9 cellular contexts compared by ENCODE assay signal in the genomic region with DNA sequence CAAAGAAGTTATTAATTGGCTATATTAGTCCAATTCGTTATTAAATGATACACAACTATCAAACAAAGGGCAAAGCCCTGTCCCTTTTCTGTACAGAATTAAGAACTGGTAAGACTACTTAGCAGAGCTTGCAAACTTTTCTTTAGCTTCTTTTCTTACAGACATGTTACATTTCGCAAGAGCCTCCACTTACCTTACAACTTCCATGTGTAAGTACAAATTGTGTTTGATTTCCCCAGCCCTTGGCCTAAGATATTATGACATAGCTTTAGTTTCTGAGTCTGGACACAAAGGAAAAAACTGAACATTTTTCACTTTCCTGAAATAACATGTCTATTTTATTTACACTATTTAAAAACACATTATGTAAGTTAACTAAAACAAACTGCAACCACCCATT. TPM values are rescaled to one million over a fixed set of nuclear protein-coding genes. Genes with fewer than 3 reads are reported as not detected.
A peak's percentile ranks its signal among the peaks of the same experiment; 100 is the strongest.
DNase-seq lines count a peak whose midpoint lies in the region; ATAC-seq and TF ChIP-seq lines count a peak whose summit lies in the region.
"Had no signal": no experiment of that assay in that cellular context is flagged by ENCODE, and none has a peak within 500 bp of the region (broad histone marks: within the 10 kb centered on the region; RNA-seq: fewer than 3 reads in every experiment).

No MANE protein-coding gene starts in this region.

- H3K36me3 ChIP-seq in Karpas-422 (ENCODE audit: insufficient read depth, low read length): no peaks in the 10 kb centered on the region; the same call in 1 of the 2 replicates

- H3K4me1 ChIP-seq in Karpas-422 (ENCODE audit: low read length): peaks cover 58% of the 10 kb centered on the region

- in situ Hi-C loops in ACHN (cut with HindIII; ENCODE audit: low pct_ligation_motif_present, low pct_unique_long_range_greater_than_20kb, low sequenced_read_pairs): no loop called here

- H3K36me3 Mint-ChIP-seq in natural killer cell: no peaks in the 10 kb centered on the region

- H3K9me3 ChIP-seq in Karpas-422 (ENCODE audit: low read length): no peaks in the 10 kb centered on the region

- peaks cover 58% of the 10 kb centered on the region for H3K79me2 ChIP-seq in Karpas-422 (ENCODE audit: low read length)

- H3K9me2 ChIP-seq in Karpas-422 (replicated peaks; ENCODE audit: insufficient read depth, low read length): no peaks in the 10 kb centered on the region

- H3K27me3 Mint-ChIP-seq in natural killer cell (ENCODE audit: low read depth in 2 of 2): no peaks in the 10 kb centered on the region

- peak overlapping the region; percentile 94 to 95 for H3K27ac Mint-ChIP-seq in natural killer cell

- H3K4me3 ChIP-seq in AG09309 (ENCODE audit: control insufficient read depth, low read depth, low read length) (peak overlapping the region; percentile 93), Karpas-422 (ENCODE audit: low read length) (peak overlapping the region; percentile 82)

- H3K27me3 ChIP-seq in Karpas-422 (ENCODE audit: low read length): no peaks in the 10 kb centered on the region

- H3K9ac ChIP-seq in Karpas-422 (ENCODE audit: low read length): peak overlapping the region; percentile 93

- no peaks in the 10 kb centered on the region for H3K9me3 Mint-ChIP-seq in natural killer cell

- intact Hi-C loops in natural killer cell (cut with micrococcal nuclease): no loop called here

- TF ChIP-seq CTCF in AG09309 (IDR thresholded peaks at IDR 0.05; ENCODE audit: control insufficient read depth, insufficient read depth, low read depth, low read length, missing control alignments) (no peak), natural killer cell (IDR thresholded peaks at IDR 0.05) (no peak)

- ATAC-seq in natural killer cell: no peak
- ATAC-seq in HG03175 (IDR thresholded peaks at IDR 0.05; ENCODE audit: unreplicated experiment): no peak
- no peak for ATAC-seq in HG02938 (IDR thresholded peaks at IDR 0.05; ENCODE audit: unreplicated experiment)

- no peaks in the 10 kb centered on the region for H4K20me1 ChIP-seq in Karpas-422 (ENCODE audit: insufficient read depth, low read depth, low read length)

- peaks cover 40 to 43% of the 10 kb centered on the region in 2 donors for H3K4me1 Mint-ChIP-seq in natural killer cell

- H2AFZ ChIP-seq in Karpas-422 (ENCODE audit: low read length): no peak overlapping the region

- H3K27ac ChIP-seq in Karpas-422 (ENCODE audit: low read length): peak overlapping the region; percentile 85
- H3K27ac ChIP-seq in cingulate gyrus (ENCODE audit: low read depth, low read length): peak overlapping the region; percentile 88

- peak overlapping the region; percentile 100 for H3K4me3 Mint-ChIP-seq in natural killer cell

- H3K4me2 ChIP-seq in Karpas-422 (ENCODE audit: low read depth, low read length, poor library complexity, severe bottlenecking): peak overlapping the region; percentile 95

- no peak for DNase-seq in AG09309 (ENCODE audit: low read depth)
- peak; percentile 59 for DNase-seq in Karpas-422
- DNase-seq in natural killer cell: no peak
- no peak for DNase-seq in ACHN
- no peak for DNase-seq in cerebellar nuclear complex (lab: John Stamatoyannopoulos, UW)
- DNase-seq: NCI-H2171 treated with DMSO at 0.1 percent for 48 hours had no signal

RNA-seq across cellular contexts. Expression of gene ATF7, which starts 1.7 kb away (rescaled TPM):
- 14.8 and 28.9 TPM in 2 replicates for total RNA-seq in Karpas-422 (2014; rRNA removed; shearing (Covaris generic); ENCODE audit: low replicate concordance)
- 10 to 100 TPM; 32.3 to 42.3 (median 34.9) TPM for total RNA-seq in natural killer cell

RNA-seq across cellular contexts. Expression of gene ATP5MC2, which starts 51.4 kb away (rescaled TPM):
- total RNA-seq in Karpas-422 (2014; rRNA removed; shearing (Covaris generic); ENCODE audit: low replicate concordance): 718 and 957 TPM in 2 replicates
- total RNA-seq in natural killer cell: 100 to 1,000 TPM; 180 to 195 (median 184) TPM
